8 cellular contexts compared by ENCODE assay signal in genomic region chr5:134526483-134527155, GRCh38. TPM values are rescaled to one million over a fixed set of nuclear protein-coding genes. Genes with fewer than 3 reads are reported as not detected.
DNase-seq lines count a peak whose midpoint lies in the region; ATAC-seq and TF ChIP-seq lines count a peak whose summit lies in the region.

No MANE protein-coding gene starts in this region.

- no peaks in the 10 kb centered on the region for H3K9me3 Mint-ChIP-seq in CD14-positive monocyte
- no peaks in the 10 kb centered on the region for H3K9me3 Mint-ChIP-seq in activated naive CD4-positive, alpha-beta T cell treated with anti-CD3 and anti-CD28 coated beads, Interleukin-2, amount 10 ng/mL, durations not matched to agents 7 days and 5 days
- no peaks in the 10 kb centered on the region for H3K9me3 Mint-ChIP-seq in osteocyte (ENCODE audit: unreplicated experiment)
- H3K9me3 Mint-ChIP-seq in type B pancreatic cell = no peaks in the 10 kb centered on the region

- H3K36me3 Mint-ChIP-seq in CD14-positive monocyte = no peaks in the 10 kb centered on the region
- H3K36me3 Mint-ChIP-seq in activated naive CD4-positive, alpha-beta T cell treated with anti-CD3 and anti-CD28 coated beads, Interleukin-2, amount 10 ng/mL, durations not matched to agents 7 days and 5 days = peaks cover 2% of the 10 kb centered on the region
- H3K36me3 Mint-ChIP-seq in osteocyte (ENCODE audit: unreplicated experiment) = no peaks in the 10 kb centered on the region
- no peaks in the 10 kb centered on the region for H3K36me3 Mint-ChIP-seq in type B pancreatic cell

- peak; percentile 28 for ATAC-seq in GM19351 (IDR thresholded peaks at IDR 0.05; ENCODE audit: unreplicated experiment)
- ATAC-seq in HG03565 (IDR thresholded peaks at IDR 0.05; ENCODE audit: unreplicated experiment) = peak; percentile 25
- ATAC-seq in Right ventricle myocardium superior (ENCODE audit: poor library complexity) = peak; percentile 47

- peaks cover 1 to 7% (median 2%) of the 10 kb centered on the region in 3 donors for H3K27me3 Mint-ChIP-seq in CD14-positive monocyte (ENCODE audit: low read depth in 3 of 3)
- peaks cover 24% of the 10 kb centered on the region for H3K27me3 Mint-ChIP-seq in activated naive CD4-positive, alpha-beta T cell treated with anti-CD3 and anti-CD28 coated beads, Interleukin-2, amount 10 ng/mL, durations not matched to agents 7 days and 5 days
- H3K27me3 Mint-ChIP-seq in osteocyte (ENCODE audit: unreplicated experiment) = peaks cover 9% of the 10 kb centered on the region
- H3K27me3 Mint-ChIP-seq in type B pancreatic cell = peaks cover 32% of the 10 kb centered on the region

- H3K27ac Mint-ChIP-seq in CD14-positive monocyte (peak overlapping the region in 5 of 7 donors; percentile 30 to 89 (median 70)), osteocyte (ENCODE audit: unreplicated experiment) (peak overlapping the region; percentile 88), type B pancreatic cell (peak overlapping the region; percentile 89)
- H3K27ac Mint-ChIP-seq in activated naive CD4-positive, alpha-beta T cell treated with anti-CD3 and anti-CD28 coated beads, Interleukin-2, amount 10 ng/mL, durations not matched to agents 7 days and 5 days = peak overlapping the region; percentile 96

- peaks cover 22% of the 10 kb centered on the region for H3K4me1 Mint-ChIP-seq in CD14-positive monocyte
- H3K4me1 Mint-ChIP-seq in activated naive CD4-positive, alpha-beta T cell treated with anti-CD3 and anti-CD28 coated beads, Interleukin-2, amount 10 ng/mL, durations not matched to agents 7 days and 5 days = peaks cover 37% of the 10 kb centered on the region
- peaks cover 32% of the 10 kb centered on the region for H3K4me1 Mint-ChIP-seq in osteocyte (ENCODE audit: unreplicated experiment)
- peaks cover 18% of the 10 kb centered on the region for H3K4me1 Mint-ChIP-seq in type B pancreatic cell (ENCODE audit: unreplicated experiment)

- H3K4me3 Mint-ChIP-seq in CD14-positive monocyte = peak overlapping the region; percentile 90 to 97
- peak overlapping the region; percentile 93 for H3K4me3 Mint-ChIP-seq in activated naive CD4-positive, alpha-beta T cell treated with anti-CD3 and anti-CD28 coated beads, Interleukin-2, amount 10 ng/mL, durations not matched to agents 7 days and 5 days
- peak overlapping the region; percentile 90 for H3K4me3 Mint-ChIP-seq in osteocyte (ENCODE audit: unreplicated experiment)
- peak overlapping the region; percentile 94 for H3K4me3 Mint-ChIP-seq in type B pancreatic cell

- CTCF ChIA-PET in activated naive CD4-positive, alpha-beta T cell treated with anti-CD3 and anti-CD28 coated beads, Interleukin-2, amount 10 ng/mL, durations not matched to agents 7 days and 5 days (lab: Charles Lee) = interaction anchor here (0.8 to 2.4 kb wide), 16 partner anchors 9 to 157 kb away, joined by 3 to 14 read pairs (median 6); partner anchors contain the start of genes CDKN2AIPNL and UBE2B

- TF ChIP-seq CTCF in CD14-positive monocyte (IDR thresholded peaks at IDR 0.05) = peak; percentile 78
- TF ChIP-seq CTCF in osteocyte (IDR thresholded peaks at IDR 0.05) = peak; percentile 62
- TF ChIP-seq CTCF in type B pancreatic cell (conservative IDR thresholded peaks at IDR 0.05) = peak; percentile 67

- intact Hi-C loops in CD14-positive monocyte (cut with micrococcal nuclease) = loop anchor here (5.0 to 10.0 kb wide), 6 partner anchors 51 to 302 kb away; partner anchors contain the start of genes UBE2B (in 2 of the 2), CDKN2AIPNL (in 1 of the 2) and PPP2CA (in 1 of the 2)
- intact Hi-C loops in Right ventricle myocardium superior (cut with DNase I) = loop anchor here (2.0 to 5.0 kb wide), 5 partner anchors 51 to 154 kb away; partner anchors contain the start of genes CDKN2AIPNL and UBE2B

- DNase-seq in CD14-positive monocyte (ENCODE audit: low spot score) = no peak
- DNase-seq in RPMI8226 = peak; percentile 87
- DNase-seq in activated naive CD4-positive, alpha-beta T cell treated with anti-CD3 and anti-CD28 coated beads, Interleukin-2, amount 10 ng/mL, durations not matched to agents 7 days and 5 days = peak; percentile 80
- DNase-seq in Right ventricle myocardium superior = peak; percentile 90
- peak; percentile 92 for DNase-seq in osteocyte (ENCODE audit: extremely low spot score, unreplicated experiment)
- DNase-seq in type B pancreatic cell (ENCODE audit: extremely low spot score, unreplicated experiment) = peak; percentile 83

RNA-seq across cellular contexts. Expression of gene JADE2, which starts 1.1 kb away (rescaled TPM):
- polyA plus RNA-seq in CD14-positive monocyte = 1 to 10 TPM; 2.1 to 3.1 TPM
- total RNA-seq in Right ventricle myocardium superior (25.9 TPM), osteocyte (26.6 and 32.4 TPM in 2 replicates), type B pancreatic cell (ENCODE audit: low replicate concordance) (10.8 and 29.8 TPM in 2 replicates)
